Comparison of ENCODE assay signal across 8 cellular contexts in genomic region chr1:201982923-201983805, GRCh38. TPM values are rescaled to one million over a fixed set of nuclear protein-coding genes. Genes with fewer than 3 reads are reported as not detected.
DNase-seq lines count a peak whose midpoint lies in the region; ATAC-seq, FAIRE-seq and TF ChIP-seq lines count a peak whose summit lies in the region.

No MANE protein-coding gene starts in this region.

- no peak; the same call in 1 of the 2 replicates for TF ChIP-seq RAD21 in Ishikawa (IDR thresholded peaks at IDR 0.05; ENCODE audit: low read depth)

- H3K36me3 ChIP-seq in neutrophil (no peaks in the 10 kb centered on the region), thoracic aorta (no peaks in the 10 kb centered on the region)

- H3K4me3 ChIP-seq in neutrophil (ENCODE audit: low read depth in 1 of 2, low read length in 1 of 2), result peak overlapping the region; percentile 87 to 92
- peak overlapping the region; percentile 99 for H3K4me3 ChIP-seq in thoracic aorta

- peak overlapping the region; percentile 91 for H3K27ac ChIP-seq in neutrophil
- peak overlapping the region; percentile 84 to 93 for H3K27ac ChIP-seq in thoracic aorta

- FAIRE-seq in frontal cortex (lab: Jason Lieb, UNC), result no peak

- H3K4me1 ChIP-seq in neutrophil (ENCODE audit: control insufficient read depth in 1 of 2, insufficient read depth in 1 of 2, low read depth in 1 of 2, low read length in 1 of 2) (peaks cover 14% of the 10 kb centered on the region in 2 experiments), thoracic aorta (ENCODE audit: control insufficient read depth in 1 of 2, low read depth in 2 of 2) (peaks cover 11 to 24% of the 10 kb centered on the region in 2 donors)

- ATAC-seq in GM21619 (IDR thresholded peaks at IDR 0.05; ENCODE audit: unreplicated experiment), result peak; percentile 56
- peak; percentile 67 for ATAC-seq in thoracic aorta (ENCODE audit: insufficient number of reproducible peaks, low FRiP score, low read depth)

- H3K27me3 ChIP-seq in neutrophil, result no peaks in the 10 kb centered on the region
- H3K27me3 ChIP-seq in thoracic aorta (replicated peaks; ENCODE audit: insufficient read depth), result no peaks in the 10 kb centered on the region

- H3K9me3 ChIP-seq in neutrophil, result no peaks in the 10 kb centered on the region
- H3K9me3 ChIP-seq in thoracic aorta, result no peaks in the 10 kb centered on the region

- TF ChIP-seq CTCF in neutrophil (IDR thresholded peaks at IDR 0.05) (no peak), thoracic aorta (IDR thresholded peaks at IDR 0.05) (no peak)

- DNase-seq in Daoy (ENCODE audit: low read depth), result peak; percentile 86
- DNase-seq in SIG-M5 (lab: John Stamatoyannopoulos, UW), result peak; percentile 24
- DNase-seq in activated naive CD4-positive, alpha-beta T cell (lab: John Stamatoyannopoulos, UW), result peak in 3 of 4 experiments; percentile 9 to 46 (median 22)
- peak; percentile 59 to 62 for DNase-seq in frontal cortex (ENCODE audit: low spot score in 2 of 2)
- DNase-seq in thoracic aorta (ENCODE audit: low spot score), result no peak

- no peak for TF ChIP-seq EP300 in Ishikawa (IDR thresholded peaks at IDR 0.05; ENCODE audit: borderline replicate concordance)

TF ChIP-seq in Ishikawa, 13 proteins besides CTCF, POLR2A, EP300 and RAD21:
- TF ChIP-seq MAX (IDR thresholded peaks at IDR 0.05), result 0 out of 2 replicates have a peak, but pooled peaks have one; percentile 15
- 0 out of 2 replicates have a peak, but pooled peaks have one; percentile 19 for TF ChIP-seq TAF1 (IDR thresholded peaks at IDR 0.05; ENCODE audit: low read depth)
- no peak for TF ChIP-seq REST (IDR thresholded peaks at IDR 0.05; ENCODE audit: low read depth)
- 0 out of 2 replicates have a peak, but pooled peaks have one; percentile 30 for TF ChIP-seq ZBTB7A (IDR thresholded peaks at IDR 0.05; ENCODE audit: low read depth)
- peak; percentile 17; the same call in 1 of the 2 replicates for TF ChIP-seq TEAD4 (IDR thresholded peaks at IDR 0.05)
- TF ChIP-seq CREB1 (IDR thresholded peaks at IDR 0.05; ENCODE audit: low read depth), result no peak
- no peak for TF ChIP-seq TCF12 (IDR thresholded peaks at IDR 0.05; ENCODE audit: low read depth)
- TF ChIP-seq FOXM1 (IDR thresholded peaks at IDR 0.05; ENCODE audit: borderline replicate concordance, low read depth), result no peak
- TF ChIP-seq YY1 (IDR thresholded peaks at IDR 0.05; ENCODE audit: low read depth), result 0 out of 2 replicates have a peak, but pooled peaks have one; percentile 24

RNA-seq across cellular contexts. Expression of gene RNPEP, which starts 0.7 kb away (rescaled TPM):
- total RNA-seq in Daoy (2014; rRNA removed; shearing (Covaris generic)), result 74.0 and 85.9 TPM in 2 replicates
- total RNA-seq in frontal cortex (11.4 TPM), thoracic aorta (10 to 100 TPM; 46.3 to 58.2 TPM)

RNA-seq across cellular contexts. Expression of gene ELF3, which starts 27.2 kb away (rescaled TPM):
- total RNA-seq in Daoy (2014; rRNA removed; shearing (Covaris generic)), result 7.0 and 9.9 TPM in 2 replicates
- total RNA-seq in frontal cortex (under 0.01 TPM), thoracic aorta (1 to 10 TPM in 1 of 2 donors, under 1 TPM in 1; 0.95 to 4.9 TPM)

RNA-seq across cellular contexts. Expression of gene TIMM17A, which starts 27.9 kb away (rescaled TPM):
- 88.3 and 98.3 TPM in 2 replicates for total RNA-seq in Daoy (2014; rRNA removed; shearing (Covaris generic))
- total RNA-seq in frontal cortex (56.3 TPM), thoracic aorta (10 to 100 TPM; 29.6 to 44.7 TPM)

RNA-seq across cellular contexts. Expression of gene LMOD1, which starts 36.8 kb away (rescaled TPM):
- total RNA-seq in Daoy (2014; rRNA removed; shearing (Covaris generic)), result not detected in 2 replicates
- 0.41 TPM for total RNA-seq in frontal cortex
- 100 to 1,000 TPM; 638 to 761 TPM for total RNA-seq in thoracic aorta
